22 cellular contexts compared by ENCODE assay signal in genomic region chr14:50936882-50937281, GRCh38. TPM values are rescaled to one million over a fixed set of nuclear protein-coding genes. Genes with fewer than 3 reads are reported as not detected.
A peak's percentile ranks its signal among the peaks of the same experiment; 100 is the strongest.
DNase-seq lines count a peak whose midpoint lies in the region; ATAC-seq and TF ChIP-seq lines count a peak whose summit lies in the region.
"Had no signal": no experiment of that assay in that cellular context is flagged by ENCODE, and none has a peak within 500 bp of the region (broad histone marks: within the 10 kb centered on the region; RNA-seq: fewer than 3 reads in every experiment).

No MANE protein-coding gene starts in this region.

- H3K4me1 ChIP-seq in Loucy (ENCODE audit: insufficient read depth, low read length, poor library complexity, severe bottlenecking) (peaks cover 39% of the 10 kb centered on the region), foreskin keratinocyte (peaks cover 40% of the 10 kb centered on the region), skeletal muscle satellite cell (ENCODE audit: control insufficient read depth, insufficient read depth, low read length) (peaks cover 15% of the 10 kb centered on the region)

- H3K9ac ChIP-seq in Loucy (ENCODE audit: low read depth, low read length, poor library complexity, severe bottlenecking) (no peak overlapping the region), skeletal muscle satellite cell (ENCODE audit: low read depth, low read length) (no peak overlapping the region)

- H3K27me3 Mint-ChIP-seq in naive thymus-derived CD8-positive, alpha-beta T cell, result peaks cover 13 to 31% (median 16%) of the 10 kb centered on the region in 5 donors
- H3K27me3 Mint-ChIP-seq: brain had no signal

- H3K4me1 Mint-ChIP-seq in naive thymus-derived CD8-positive, alpha-beta T cell, result peaks cover 0 to 9% (median 1%) of the 10 kb centered on the region in 4 donors
- H3K4me1 Mint-ChIP-seq: stimulated activated memory B cell treated with anti-CD40 and anti-IgM and Interleukin-4, amounts not matched to agents 10 μg/mL and 1 μg/mL and 100 μg/mL, for 72 hours had no signal

- H3K9me3 ChIP-seq in Loucy (ENCODE audit: insufficient read depth, low read depth, low read length) (no peaks in the 10 kb centered on the region), skeletal muscle satellite cell (replicated peaks; ENCODE audit: low read length) (no peaks in the 10 kb centered on the region)
- H3K9me3 ChIP-seq: thoracic aorta had no signal

- no peaks in the 10 kb centered on the region for H3K27me3 ChIP-seq in Loucy (ENCODE audit: insufficient read depth, low read length, poor library complexity, severe bottlenecking)
- no peaks in the 10 kb centered on the region for H3K27me3 ChIP-seq in foreskin keratinocyte
- no peaks in the 10 kb centered on the region for H3K27me3 ChIP-seq in skeletal muscle satellite cell (ENCODE audit: control insufficient read depth, insufficient read depth, low read length)

- POLR2A ChIA-PET in naive thymus-derived CD8-positive, alpha-beta T cell (lab: Charles Lee), result no interaction called here

- no peaks in the 10 kb centered on the region for H3F3A ChIP-seq in Loucy (ENCODE audit: low read depth)

- H3K4me3 Mint-ChIP-seq in naive thymus-derived CD8-positive, alpha-beta T cell, result no peak overlapping the region
- H3K4me3 Mint-ChIP-seq: activated T-cell treated with anti-CD3 and anti-CD28 coated beads, Interleukin-2, amount 50 U/mL, for 4 hours; brain; CD8-positive, alpha-beta T cell; stimulated activated memory B cell treated with anti-CD40 and anti-IgM and Interleukin-4, amounts not matched to agents 10 μg/mL and 1 μg/mL and 100 μg/mL, for 72 hours had no signal

- H3K36me3 Mint-ChIP-seq in naive thymus-derived CD8-positive, alpha-beta T cell, result peaks cover 0 to 8% (median 0%) of the 10 kb centered on the region in 3 donors
- H3K36me3 Mint-ChIP-seq: CD8-positive, alpha-beta T cell; stimulated activated memory B cell treated with anti-CD40 and anti-IgM and Interleukin-4, amounts not matched to agents 10 μg/mL and 1 μg/mL and 100 μg/mL, for 72 hours had no signal

- no peaks in the 10 kb centered on the region; the same call in 1 of the 2 replicates for H3K79me2 ChIP-seq in Loucy (ENCODE audit: insufficient read depth, low read length)

- H3K27ac ChIP-seq in foreskin keratinocyte, result peak overlapping the region; percentile 7
- H3K27ac ChIP-seq: SK-N-MC, thoracic aorta had no signal

- H3K36me3 ChIP-seq in Loucy (ENCODE audit: insufficient read depth, low read length), result no peaks in the 10 kb centered on the region; the same call in 1 of the 2 replicates
- H3K36me3 ChIP-seq in skeletal muscle satellite cell (ENCODE audit: insufficient read depth, low read length), result peaks cover 19% of the 10 kb centered on the region

- ATAC-seq in GM18868 (IDR thresholded peaks at IDR 0.05; ENCODE audit: unreplicated experiment), result peak; percentile 39
- ATAC-seq in foreskin keratinocyte, result no peak
- ATAC-seq in naive thymus-derived CD8-positive, alpha-beta T cell, result no peak
- ATAC-seq: activated T-cell treated with anti-CD3 and anti-CD28 coated beads, Interleukin-2, amount 50 U/mL, for 4 hours; CD8-positive, alpha-beta T cell; stimulated activated memory B cell treated with anti-CD40 and anti-IgM and Interleukin-4, amounts not matched to agents 10 μg/mL and 1 μg/mL and 100 μg/mL, for 72 hours had no signal

- H3K4me2 ChIP-seq in Loucy (ENCODE audit: low read depth, low read length, poor library complexity, severe bottlenecking) (peak overlapping the region; percentile 27), skeletal muscle satellite cell (ENCODE audit: low read length) (peak overlapping the region; percentile 22)

- H3K9me3 Mint-ChIP-seq in naive thymus-derived CD8-positive, alpha-beta T cell, result peaks cover 0 to 3% (median 0%) of the 10 kb centered on the region in 9 donors
- H3K9me3 Mint-ChIP-seq: activated T-cell treated with anti-CD3 and anti-CD28 coated beads, Interleukin-2, amount 50 U/mL, for 4 hours; brain; CD8-positive, alpha-beta T cell; stimulated activated memory B cell treated with anti-CD40 and anti-IgM and Interleukin-4, amounts not matched to agents 10 μg/mL and 1 μg/mL and 100 μg/mL, for 72 hours had no signal

- H2AFZ ChIP-seq in Loucy (ENCODE audit: low read length), result no peak overlapping the region

- no peak for DNase-seq in foreskin keratinocyte
- no peak for DNase-seq in hypothalamus (lab: John Stamatoyannopoulos, UW)
- DNase-seq in naive thymus-derived CD8-positive, alpha-beta T cell, result no peak
- DNase-seq in foreskin melanocyte, result no peak
- DNase-seq: activated CD4-positive, alpha-beta T cell treated with anti-CD3 and anti-CD28 coated beads for 48 hours; activated T-cell treated with anti-CD3 and anti-CD28 coated beads, Interleukin-2, amount 50 U/mL, for 4 hours; CD8-positive, alpha-beta T cell; DMS153; erythroblast; kidney; NCI-H1694; NCI-H510A treated with DMSO at 0.1 percent for 48 hours; stimulated activated CD4-positive, alpha-beta T cell treated with anti-CD3 and anti-CD28 coated beads, Interleukin-2, amount 100 ng/mL, for 48 hours; T-helper 2 cell had no signal

- H4K20me1 ChIP-seq in Loucy (ENCODE audit: insufficient read depth, low read length, poor library complexity, severe bottlenecking), result no peaks in the 10 kb centered on the region

- TF ChIP-seq CTCF in Loucy (conservative IDR thresholded peaks at IDR 0.05; ENCODE audit: low read length) (no peak), foreskin keratinocyte (conservative IDR thresholded peaks at IDR 0.05) (no peak)

- peak overlapping the region in 1 of 10 donors; percentile 44 for H3K27ac Mint-ChIP-seq in naive thymus-derived CD8-positive, alpha-beta T cell
- H3K27ac Mint-ChIP-seq: brain; CD8-positive, alpha-beta T cell; stimulated activated memory B cell treated with anti-CD40 and anti-IgM and Interleukin-4, amounts not matched to agents 10 μg/mL and 1 μg/mL and 100 μg/mL, for 72 hours had no signal

- H3K9me2 ChIP-seq in Loucy (replicated peaks; ENCODE audit: low read depth, low read length), result no peaks in the 10 kb centered on the region

- H3K4me3 ChIP-seq in Loucy (ENCODE audit: low read length, poor library complexity, severe bottlenecking), result no peak overlapping the region
- H3K4me3 ChIP-seq in skeletal muscle satellite cell (ENCODE audit: low read length), result no peak overlapping the region
- H3K4me3 ChIP-seq: lung, SK-N-MC, thoracic aorta had no signal

RNA-seq across cellular contexts. Expression of gene PYGL, which starts 7.4 kb away (rescaled TPM):
- total RNA-seq in foreskin keratinocyte, result 238 and 327 TPM in 2 replicates
- polyA plus RNA-seq in foreskin keratinocyte, result 115 and 162 TPM in 2 replicates
- 85.8 and 122 TPM in 2 replicates for total RNA-seq in skeletal muscle satellite cell (2012; rRNA removed)
- total RNA-seq in naive thymus-derived CD8-positive, alpha-beta T cell, result under 1 TPM; 0.33 to 0.39 TPM
- under 1 TPM in 2 of 3 donors, not detected in 1; 0.06 to 0.10 TPM for polyA plus RNA-seq in naive thymus-derived CD8-positive, alpha-beta T cell

Comparison
In these comparisons a context has a peak if more than half of its experiments do, and no peak if none do; other contexts are left out.
1. RNA of gene PYGL, which starts 7.4 kb away (total RNA-seq): 238 to 327 TPM in foreskin keratinocyte; 0.33 to 0.39 TPM in naive thymus-derived CD8-positive, alpha-beta T cell; every median in the first group is over 100 times any median in the second.